11 cellular contexts compared by ENCODE assay signal in genomic region chr6:106547053-106547414, GRCh38.
DNase-seq lines count a peak whose midpoint lies in the region; ATAC-seq and TF ChIP-seq lines count a peak whose summit lies in the region.
"Had no signal": no experiment of that assay in that cellular context is flagged by ENCODE, and none has a peak within 500 bp of the region (broad histone marks: within the 10 kb centered on the region; RNA-seq: fewer than 3 reads in every experiment).

No MANE protein-coding gene starts in this region.

- ATAC-seq in RWPE2 (ENCODE audit: low read depth) (peak; percentile 39), foreskin keratinocyte (peak; percentile 47)
- peak; percentile 88 to 95 for ATAC-seq in stimulated activated naive B cell treated with anti-CD40 and anti-IgM and Interleukin-4, amounts not matched to agents 10 μg/mL and 1 μg/mL and 100 μg/mL, for 72 hours (replicated peaks)

- H3K27me3 ChIP-seq in RWPE2 (ENCODE audit: insufficient read depth, poor library complexity, severe bottlenecking): no peaks in the 10 kb centered on the region
- H3K27me3 ChIP-seq in foreskin keratinocyte: no peaks in the 10 kb centered on the region

- peaks cover 86% of the 10 kb centered on the region for H3K36me3 ChIP-seq in RWPE2 (ENCODE audit: low read depth)

- peak overlapping the region; percentile 99 for H3K27ac ChIP-seq in RWPE2 (ENCODE audit: poor library complexity, severe bottlenecking)
- H3K27ac ChIP-seq in foreskin keratinocyte: peak overlapping the region; percentile 82
- H3K27ac ChIP-seq: C4-2B had no signal

- peak; percentile 51 for DNase-seq in activated CD4-positive, alpha-beta T cell treated with anti-CD3 and anti-CD28 coated beads, Interleukin-2, amount 10 ng/mL, durations not matched to agents 24 days and 14 days
- no peak for DNase-seq in activated CD4-positive, alpha-beta T cell treated with anti-CD3 and anti-CD28 coated beads for 48 hours
- DNase-seq in RWPE2 (ENCODE audit: low spot score) (no peak), foreskin keratinocyte (peak; percentile 76 to 88), iPS-NIHi7 (ENCODE audit: extremely low spot score) (no peak), NCI-H1694 (lab: John Stamatoyannopoulos, UW) (no peak)
- no peak for DNase-seq in stimulated activated naive B cell treated with anti-CD40 and anti-IgM and Interleukin-4, amounts not matched to agents 10 μg/mL and 1 μg/mL and 100 μg/mL, for 72 hours
- DNase-seq in stimulated activated CD4-positive, alpha-beta T cell treated with anti-CD3 and anti-CD28 coated beads, Interleukin-2, amount 100 ng/mL, for 24 hours: no peak
- DNase-seq: activated effector memory CD4-positive, alpha-beta T cell treated with Interleukin-2 at 50 U/mL for 16 hours; midbrain had no signal

- H3K4me3 Mint-ChIP-seq in activated CD4-positive, alpha-beta T cell treated with anti-CD3 and anti-CD28 coated beads, Interleukin-2, amount 10 ng/mL, durations not matched to agents 24 days and 14 days: no peak overlapping the region
- peak overlapping the region; percentile 36 to 45 for H3K4me3 Mint-ChIP-seq in stimulated activated naive B cell treated with anti-CD40 and anti-IgM and Interleukin-4, amounts not matched to agents 10 μg/mL and 1 μg/mL and 100 μg/mL, for 72 hours

- H3K4me3 ChIP-seq in RWPE2 (ENCODE audit: severe bottlenecking): no peak overlapping the region

- TF ChIP-seq CTCF in RWPE2 (IDR thresholded peaks at IDR 0.05; ENCODE audit: poor library complexity, severe bottlenecking): no peak
- TF ChIP-seq CTCF in foreskin keratinocyte (conservative IDR thresholded peaks at IDR 0.05): no peak

- H3K4me1 Mint-ChIP-seq in activated CD4-positive, alpha-beta T cell treated with anti-CD3 and anti-CD28 coated beads, Interleukin-2, amount 10 ng/mL, durations not matched to agents 24 days and 14 days: peaks cover 21% of the 10 kb centered on the region
- H3K4me1 Mint-ChIP-seq in stimulated activated naive B cell treated with anti-CD40 and anti-IgM and Interleukin-4, amounts not matched to agents 10 μg/mL and 1 μg/mL and 100 μg/mL, for 72 hours: peaks cover 15 to 27% of the 10 kb centered on the region in 2 donors

- peaks cover 5% of the 10 kb centered on the region for H3K9me3 Mint-ChIP-seq in activated CD4-positive, alpha-beta T cell treated with anti-CD3 and anti-CD28 coated beads, Interleukin-2, amount 10 ng/mL, durations not matched to agents 24 days and 14 days
- peaks cover 0 to 3% of the 10 kb centered on the region in 2 donors for H3K9me3 Mint-ChIP-seq in stimulated activated naive B cell treated with anti-CD40 and anti-IgM and Interleukin-4, amounts not matched to agents 10 μg/mL and 1 μg/mL and 100 μg/mL, for 72 hours

- H3K9me3 ChIP-seq in RWPE2 (ENCODE audit: severe bottlenecking): no peaks in the 10 kb centered on the region

- H3K27me3 Mint-ChIP-seq in activated CD4-positive, alpha-beta T cell treated with anti-CD3 and anti-CD28 coated beads, Interleukin-2, amount 10 ng/mL, durations not matched to agents 24 days and 14 days: no peaks in the 10 kb centered on the region
- no peaks in the 10 kb centered on the region for H3K27me3 Mint-ChIP-seq in stimulated activated naive B cell treated with anti-CD40 and anti-IgM and Interleukin-4, amounts not matched to agents 10 μg/mL and 1 μg/mL and 100 μg/mL, for 72 hours

- no peak overlapping the region for H3K27ac Mint-ChIP-seq in activated CD4-positive, alpha-beta T cell treated with anti-CD3 and anti-CD28 coated beads, Interleukin-2, amount 10 ng/mL, durations not matched to agents 24 days and 14 days
- H3K27ac Mint-ChIP-seq in stimulated activated naive B cell treated with anti-CD40 and anti-IgM and Interleukin-4, amounts not matched to agents 10 μg/mL and 1 μg/mL and 100 μg/mL, for 72 hours: peak overlapping the region; percentile 93

- intact Hi-C loops in activated CD4-positive, alpha-beta T cell treated with anti-CD3 and anti-CD28 coated beads, Interleukin-2, amount 10 ng/mL, durations not matched to agents 24 days and 14 days (cut with micrococcal nuclease): no loop called here

- H3K4me1 ChIP-seq in RWPE2 (ENCODE audit: insufficient read depth, poor library complexity, severe bottlenecking) (peaks cover 41% of the 10 kb centered on the region), foreskin keratinocyte (peaks cover 24% of the 10 kb centered on the region)

- H3K36me3 Mint-ChIP-seq in activated CD4-positive, alpha-beta T cell treated with anti-CD3 and anti-CD28 coated beads, Interleukin-2, amount 10 ng/mL, durations not matched to agents 24 days and 14 days (ENCODE audit: low read depth): peaks cover 67% of the 10 kb centered on the region
- peaks cover 17 to 34% of the 10 kb centered on the region in 2 donors for H3K36me3 Mint-ChIP-seq in stimulated activated naive B cell treated with anti-CD40 and anti-IgM and Interleukin-4, amounts not matched to agents 10 μg/mL and 1 μg/mL and 100 μg/mL, for 72 hours

Comparison
In these comparisons a context has a peak if more than half of its experiments do, and no peak if none do; other contexts are left out.
1. DNase-seq: peak in activated CD4-positive, alpha-beta T cell treated with anti-CD3 and anti-CD28 coated beads, Interleukin-2, amount 10 ng/mL, durations not matched to agents 24 days and 14 days (single experiment) and foreskin keratinocyte (2 of 2); none in activated CD4-positive, alpha-beta T cell treated with anti-CD3 and anti-CD28 coated beads for 48 hours (single experiment), RWPE2 (single experiment), stimulated activated naive B cell treated with anti-CD40 and anti-IgM and Interleukin-4, amounts not matched to agents 10 μg/mL and 1 μg/mL and 100 μg/mL, for 72 hours (single experiment), iPS-NIHi7 (single experiment), stimulated activated CD4-positive, alpha-beta T cell treated with anti-CD3 and anti-CD28 coated beads, Interleukin-2, amount 100 ng/mL, for 24 hours (0 of 2) and NCI-H1694 (single experiment).
2. ATAC-seq: peak in every context shown above with its lines; median percentile 92 in stimulated activated naive B cell treated with anti-CD40 and anti-IgM and Interleukin-4, amounts not matched to agents 10 μg/mL and 1 μg/mL and 100 μg/mL, for 72 hours; 47 in foreskin keratinocyte; 39 in RWPE2.